Comparison of ENCODE assay signal across 18 cellular contexts in the genomic region with DNA sequence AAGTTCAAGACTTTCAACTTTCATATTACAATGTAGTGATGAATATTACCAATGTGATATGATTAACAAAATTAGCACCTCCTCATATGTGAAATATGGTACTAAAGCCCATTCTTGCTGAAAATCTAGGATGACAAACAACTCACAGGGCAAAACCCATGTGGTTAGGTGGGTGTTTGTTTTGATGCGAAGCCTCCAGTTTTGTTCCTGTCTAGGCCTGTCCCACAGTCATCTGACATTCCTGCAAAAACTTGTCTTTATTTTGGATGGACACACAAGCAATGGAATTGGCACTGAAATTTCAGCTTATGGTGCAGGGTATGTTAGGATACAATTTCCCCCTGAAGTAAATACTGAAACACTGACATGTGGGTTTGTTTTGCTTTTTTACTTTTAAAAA.
A peak's percentile ranks its signal among the peaks of the same experiment; 100 is the strongest.
DNase-seq lines count a peak whose midpoint lies in the region; ATAC-seq, FAIRE-seq and TF ChIP-seq lines count a peak whose summit lies in the region.
"Had no signal": no experiment of that assay in that cellular context is flagged by ENCODE, and none has a peak within 500 bp of the region (broad histone marks: within the 10 kb centered on the region; RNA-seq: fewer than 3 reads in every experiment).

No MANE protein-coding gene starts in this region.

- TF ChIP-seq CTCF in left ventricle myocardium inferior (IDR thresholded peaks at IDR 0.05; ENCODE audit: borderline replicate concordance) (no peak), breast epithelium (IDR thresholded peaks at IDR 0.05) (no peak), keratinocyte (optimal IDR thresholded peaks at IDR 0.05 in 1 of 3, IDR thresholded peaks at IDR 0.05 in 1 of 3, conservative IDR thresholded peaks at IDR 0.05 in 1 of 3; ENCODE audit: extremely low read depth in 1 of 3, insufficient read depth in 2 of 3, low read length in 3 of 3) (no peak)

- intact Hi-C loops in left ventricle myocardium inferior (cut with micrococcal nuclease), result loop anchor here (10.0 kb wide), 1 partner anchor 95 kb away; the partner anchor contains the start of gene PARD3
- intact Hi-C loops in cardiac septum (cut with DNase I), result loop anchor here (5.0 to 10.0 kb wide), 2 partner anchors 42 to 235 kb away; no protein-coding TSS in a partner anchor
- intact Hi-C loops in breast epithelium (cut with DNase I; ENCODE audit: low total_unique reads), result loop anchor here (2.0 kb wide), 1 partner anchor 29 kb away; no protein-coding TSS in a partner anchor

- no peak overlapping the region for H2AFZ ChIP-seq in keratinocyte (ENCODE audit: control insufficient read depth, low read length)

- H3K9me3 ChIP-seq in left ventricle myocardium inferior (replicated peaks) (no peaks in the 10 kb centered on the region), breast epithelium (no peaks in the 10 kb centered on the region), keratinocyte (ENCODE audit: control insufficient read depth, low read depth, low read length) (no peaks in the 10 kb centered on the region)

- H3K27me3 ChIP-seq in left ventricle myocardium inferior (ENCODE audit: low read depth) (no peaks in the 10 kb centered on the region), breast epithelium (no peaks in the 10 kb centered on the region), keratinocyte (ENCODE audit: control insufficient read depth, extremely low read depth, insufficient read depth, low read length) (no peaks in the 10 kb centered on the region)

- peaks cover 65% of the 10 kb centered on the region for H3K4me1 ChIP-seq in left ventricle myocardium inferior
- H3K4me1 ChIP-seq in breast epithelium, result peaks cover 0 to 7% of the 10 kb centered on the region in 2 donors
- H3K4me1 ChIP-seq in keratinocyte (ENCODE audit: control insufficient read depth, extremely low read depth, insufficient read depth, low read length), result peaks cover 53% of the 10 kb centered on the region

- dilution Hi-C loops in keratinocyte (cut with MboI; ENCODE audit: extremely low pct_ligation_motif_present, low sequenced_read_pairs), result no loop called here

- H3K36me3 ChIP-seq in left ventricle myocardium inferior (no peaks in the 10 kb centered on the region), breast epithelium (no peaks in the 10 kb centered on the region), keratinocyte (ENCODE audit: control insufficient read depth in 2 of 2, extremely low read depth in 1 of 2, insufficient read depth in 2 of 2, low read length in 2 of 2) (no peaks in the 10 kb centered on the region)

- peak overlapping the region; percentile 60 for H3K9ac ChIP-seq in keratinocyte (ENCODE audit: control insufficient read depth, extremely low read depth, insufficient read depth, low read length)

- no peaks in the 10 kb centered on the region for H3K9me1 ChIP-seq in keratinocyte (ENCODE audit: control insufficient read depth, extremely low read depth, insufficient read depth, low read length)

- ATAC-seq in GM19463 (IDR thresholded peaks at IDR 0.05; ENCODE audit: unreplicated experiment), result no peak

- no peak for TF ChIP-seq POLR2A in breast epithelium (IDR thresholded peaks at IDR 0.05)

- H4K20me1 ChIP-seq in keratinocyte (ENCODE audit: control insufficient read depth, extremely low read depth, insufficient read depth, low read length), result no peaks in the 10 kb centered on the region

- peaks cover 59% of the 10 kb centered on the region for H3K79me2 ChIP-seq in keratinocyte (ENCODE audit: control insufficient read depth, insufficient read depth, low read length)

- H3K4me3 ChIP-seq in left ventricle myocardium inferior (no peak overlapping the region), breast epithelium (no peak overlapping the region), keratinocyte (ENCODE audit: control insufficient read depth in 2 of 3, extremely low read depth in 1 of 3, insufficient read depth in 2 of 3, low read depth in 1 of 3, low read length in 3 of 3) (peak overlapping the region in 2 of 3 experiments; percentile 15 to 32)

- H3K4me2 ChIP-seq in keratinocyte (ENCODE audit: control insufficient read depth, extremely low read depth, insufficient read depth, low read depth, low read length), result peak overlapping the region; percentile 72

- peak overlapping the region; percentile 9 for H3K27ac ChIP-seq in left ventricle myocardium inferior (replicated peaks)
- H3K27ac ChIP-seq in breast epithelium, result peak overlapping the region; percentile 30 to 44
- peak overlapping the region; percentile 88 for H3K27ac ChIP-seq in keratinocyte (ENCODE audit: control insufficient read depth, insufficient read depth, low read length)
- H3K27ac ChIP-seq: 22Rv1 had no signal

- FAIRE-seq in keratinocyte (lab: Jason Lieb, UNC), result peak; percentile 76

- DNase-seq in left ventricle myocardium inferior (no peak), cardiac septum (ENCODE audit: low spot score) (no peak), breast epithelium (ENCODE audit: low spot score in 2 of 2) (peak in 1 of 2 donors; percentile 41), keratinocyte (ENCODE audit: low read depth, low spot score) (peak; percentile 46), OCI-M2 (lab: John Stamatoyannopoulos, UW; ENCODE audit: unreplicated experiment) (no peak), NCI-H446 (lab: John Stamatoyannopoulos, UW) (no peak), NCI-H510A (lab: John Stamatoyannopoulos, UW) (no peak)
- DNase-seq: CD4-positive, alpha-beta memory T cell; GF-D8; GOT3; HFFc6; KG1; MM.1S; NCI-H1105 treated with DMSO at 0.1 percent for 48 hours; NCI-H187 treated with DMSO at 0.1 percent for 48 hours; NCI-H82 had no signal

Comparison
In these comparisons a context has a peak if more than half of its experiments do, and no peak if none do; other contexts are left out.
1. H3K27ac ChIP-seq: peak in every context shown above with its lines; median percentile 88 in keratinocyte; 37 in breast epithelium; 9 in left ventricle myocardium inferior.
2. H3K4me3 ChIP-seq: peak in keratinocyte (2 of 3); none in left ventricle myocardium inferior (single experiment) and breast epithelium (0 of 3).